ENCODE assay signal across 1 cellular context in the genomic region with DNA sequence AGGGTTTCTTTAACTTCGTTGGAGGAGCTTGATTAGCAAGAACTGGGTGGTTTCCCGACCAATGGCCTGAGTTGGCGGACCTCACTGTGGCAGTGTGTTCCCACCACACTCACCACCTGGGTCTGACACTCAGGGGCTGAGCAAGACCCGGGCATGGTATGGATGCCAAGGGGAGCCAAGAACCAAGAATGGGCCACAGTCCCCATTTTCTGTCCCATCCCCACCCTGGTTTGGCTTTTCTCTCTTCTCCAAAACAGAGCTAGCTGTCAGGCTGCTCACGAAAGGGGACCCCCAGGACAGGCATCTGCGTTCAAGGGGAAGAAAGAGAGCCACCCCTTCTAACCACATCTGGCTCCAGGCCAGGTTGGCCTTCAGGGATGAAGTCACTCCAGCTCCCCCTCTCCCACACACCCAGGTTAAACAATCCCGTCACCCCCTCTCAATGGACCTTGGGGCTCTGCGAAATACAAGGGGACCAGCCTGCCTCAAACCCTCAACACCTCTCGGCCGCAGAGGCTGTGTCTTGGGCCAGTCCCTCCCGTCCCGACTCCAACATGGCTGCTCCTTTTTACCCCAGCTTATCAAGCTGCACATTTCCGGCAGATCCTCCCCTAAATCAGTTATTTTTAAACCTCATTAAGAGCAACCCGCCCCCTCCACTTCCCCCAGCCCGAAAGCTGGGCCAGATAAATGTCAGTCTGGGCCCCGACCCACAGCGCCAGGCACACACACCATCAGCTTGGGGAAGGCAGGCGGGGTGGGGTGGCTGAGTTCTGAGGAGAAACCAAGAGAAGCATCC.
TF ChIP-seq lines count a peak whose summit lies in the region.

No MANE protein-coding gene starts in this region.

TF ChIP-seq in K562, 482 proteins besides CTCF, POLR2A, EP300 and RAD21 (continued from another document and continues in another):
- TF ChIP-seq FUS (optimal IDR thresholded peaks at IDR 0.05; ENCODE audit: low read depth, low read length) (no peak), GABPA (tag; conservative IDR thresholded peaks at IDR 0.05; ENCODE audit: low read depth) (peak; percentile 32), U2AF1 (optimal IDR thresholded peaks at IDR 0.05; ENCODE audit: low read depth, low read length) (no peak), ZNF134 (CRISPR knock-in tag; conservative IDR thresholded peaks at IDR 0.05) (no peak), PRMT5 (CRISPR knock-in tag; IDR thresholded peaks at IDR 0.05) (no peak), HMGN3 (IDR thresholded peaks at IDR 0.05; ENCODE audit: borderline replicate concordance, extremely low read depth, insufficient read length, low read depth, low read length) (no peak), ATF7 (IDR thresholded peaks at IDR 0.05) (no peak; the same call in 1 of the 2 replicates), MEIS2 (IDR thresholded peaks at IDR 0.05; ENCODE audit: partially characterized antibody) (no peak), ARID1B (IDR thresholded peaks at IDR 0.05) (peak; percentile 74), PHF20 (IDR thresholded peaks at IDR 0.05; ENCODE audit: partially characterized antibody) (no peak), ZNF133 (CRISPR knock-in tag; IDR thresholded peaks at IDR 0.05) (no peak), SMARCE1 (IDR thresholded peaks at IDR 0.05) (peak; percentile 38; the same call in 1 of the 2 replicates), HDAC1 (IDR thresholded peaks at IDR 0.05) (0 out of 4 replicates have a peak, but pooled peaks of 1 of the 2 experiments have one; percentile 14), SREBF2 (CRISPR knock-in tag; IDR thresholded peaks at IDR 0.05) (no peak), THRAP3 (IDR thresholded peaks at IDR 0.05; ENCODE audit: borderline replicate concordance) (no peak), DIDO1 (tag; IDR thresholded peaks at IDR 0.05; ENCODE audit: low read depth) (no peak), ZNF24 (IDR thresholded peaks at IDR 0.05) (no peak), ZBED1 (IDR thresholded peaks at IDR 0.05) (no peak), ZFP30 (CRISPR knock-in tag; IDR thresholded peaks at IDR 0.05; ENCODE audit: borderline replicate concordance) (no peak), POLR2AphosphoS5 (IDR thresholded peaks at IDR 0.05; ENCODE audit: control insufficient read depth, insufficient read depth, low read depth, low read length) (0 out of 2 replicates have a peak, but pooled peaks have one; percentile 64), POU5F1 (IDR thresholded peaks at IDR 0.05; ENCODE audit: borderline replicate concordance, low read depth, low read length, partially characterized antibody) (no peak), POLR2G (IDR thresholded peaks at IDR 0.05; ENCODE audit: low read depth, low read length) (peak; percentile 58), ZNF23 (CRISPR knock-in tag; IDR thresholded peaks at IDR 0.05) (no peak), MCM5 (IDR thresholded peaks at IDR 0.05; ENCODE audit: low read depth) (no peak), HNRNPK (IDR thresholded peaks at IDR 0.05; ENCODE audit: low read depth, low read length, poor library complexity, severe bottlenecking) (no peak), SAFB (IDR thresholded peaks at IDR 0.05; ENCODE audit: borderline replicate concordance, low read depth, low read length) (no peak), CREM (IDR thresholded peaks at IDR 0.05; ENCODE audit: low read depth) (peak; percentile 29), ETS2 (tag; IDR thresholded peaks at IDR 0.05; ENCODE audit: borderline replicate concordance, poor library complexity, severe bottlenecking) (no peak)
- TF ChIP-seq, protein P1, sequence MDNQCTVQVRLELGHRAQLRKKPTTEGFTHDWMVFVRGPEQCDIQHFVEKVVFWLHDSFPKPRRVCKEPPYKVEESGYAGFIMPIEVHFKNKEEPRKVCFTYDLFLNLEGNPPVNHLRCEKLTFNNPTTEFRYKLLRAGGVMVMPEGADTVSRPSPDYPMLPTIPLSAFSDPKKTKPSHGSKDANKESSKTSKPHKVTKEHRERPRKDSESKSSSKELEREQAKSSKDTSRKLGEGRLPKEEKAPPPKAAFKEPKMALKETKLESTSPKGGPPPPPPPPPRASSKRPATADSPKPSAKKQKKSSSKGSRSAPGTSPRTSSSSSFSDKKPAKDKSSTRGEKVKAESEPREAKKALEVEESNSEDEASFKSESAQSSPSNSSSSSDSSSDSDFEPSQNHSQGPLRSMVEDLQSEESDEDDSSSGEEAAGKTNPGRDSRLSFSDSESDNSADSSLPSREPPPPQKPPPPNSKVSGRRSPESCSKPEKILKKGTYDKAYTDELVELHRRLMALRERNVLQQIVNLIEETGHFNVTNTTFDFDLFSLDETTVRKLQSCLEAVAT (IDR thresholded peaks at IDR 0.05): no peak
- TF ChIP-seq, protein P2, sequence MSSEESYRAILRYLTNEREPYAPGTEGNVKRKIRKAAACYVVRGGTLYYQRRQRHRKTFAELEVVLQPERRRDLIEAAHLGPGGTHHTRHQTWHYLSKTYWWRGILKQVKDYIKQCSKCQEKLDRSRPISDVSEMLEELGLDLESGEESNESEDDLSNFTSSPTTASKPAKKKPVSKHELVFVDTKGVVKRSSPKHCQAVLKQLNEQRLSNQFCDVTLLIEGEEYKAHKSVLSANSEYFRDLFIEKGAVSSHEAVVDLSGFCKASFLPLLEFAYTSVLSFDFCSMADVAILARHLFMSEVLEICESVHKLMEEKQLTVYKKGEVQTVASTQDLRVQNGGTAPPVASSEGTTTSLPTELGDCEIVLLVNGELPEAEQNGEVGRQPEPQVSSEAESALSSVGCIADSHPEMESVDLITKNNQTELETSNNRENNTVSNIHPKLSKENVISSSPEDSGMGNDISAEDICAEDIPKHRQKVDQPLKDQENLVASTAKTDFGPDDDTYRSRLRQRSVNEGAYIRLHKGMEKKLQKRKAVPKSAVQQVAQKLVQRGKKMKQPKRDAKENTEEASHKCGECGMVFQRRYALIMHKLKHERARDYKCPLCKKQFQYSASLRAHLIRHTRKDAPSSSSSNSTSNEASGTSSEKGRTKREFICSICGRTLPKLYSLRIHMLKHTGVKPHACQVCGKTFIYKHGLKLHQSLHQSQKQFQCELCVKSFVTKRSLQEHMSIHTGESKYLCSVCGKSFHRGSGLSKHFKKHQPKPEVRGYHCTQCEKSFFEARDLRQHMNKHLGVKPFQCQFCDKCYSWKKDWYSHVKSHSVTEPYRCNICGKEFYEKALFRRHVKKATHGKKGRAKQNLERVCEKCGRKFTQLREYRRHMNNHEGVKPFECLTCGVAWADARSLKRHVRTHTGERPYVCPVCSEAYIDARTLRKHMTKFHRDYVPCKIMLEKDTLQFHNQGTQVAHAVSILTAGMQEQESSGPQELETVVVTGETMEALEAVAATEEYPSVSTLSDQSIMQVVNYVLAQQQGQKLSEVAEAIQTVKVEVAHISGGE (CRISPR knock-in tag; IDR thresholded peaks at IDR 0.05): no peak
- TF ChIP-seq, protein P3, sequence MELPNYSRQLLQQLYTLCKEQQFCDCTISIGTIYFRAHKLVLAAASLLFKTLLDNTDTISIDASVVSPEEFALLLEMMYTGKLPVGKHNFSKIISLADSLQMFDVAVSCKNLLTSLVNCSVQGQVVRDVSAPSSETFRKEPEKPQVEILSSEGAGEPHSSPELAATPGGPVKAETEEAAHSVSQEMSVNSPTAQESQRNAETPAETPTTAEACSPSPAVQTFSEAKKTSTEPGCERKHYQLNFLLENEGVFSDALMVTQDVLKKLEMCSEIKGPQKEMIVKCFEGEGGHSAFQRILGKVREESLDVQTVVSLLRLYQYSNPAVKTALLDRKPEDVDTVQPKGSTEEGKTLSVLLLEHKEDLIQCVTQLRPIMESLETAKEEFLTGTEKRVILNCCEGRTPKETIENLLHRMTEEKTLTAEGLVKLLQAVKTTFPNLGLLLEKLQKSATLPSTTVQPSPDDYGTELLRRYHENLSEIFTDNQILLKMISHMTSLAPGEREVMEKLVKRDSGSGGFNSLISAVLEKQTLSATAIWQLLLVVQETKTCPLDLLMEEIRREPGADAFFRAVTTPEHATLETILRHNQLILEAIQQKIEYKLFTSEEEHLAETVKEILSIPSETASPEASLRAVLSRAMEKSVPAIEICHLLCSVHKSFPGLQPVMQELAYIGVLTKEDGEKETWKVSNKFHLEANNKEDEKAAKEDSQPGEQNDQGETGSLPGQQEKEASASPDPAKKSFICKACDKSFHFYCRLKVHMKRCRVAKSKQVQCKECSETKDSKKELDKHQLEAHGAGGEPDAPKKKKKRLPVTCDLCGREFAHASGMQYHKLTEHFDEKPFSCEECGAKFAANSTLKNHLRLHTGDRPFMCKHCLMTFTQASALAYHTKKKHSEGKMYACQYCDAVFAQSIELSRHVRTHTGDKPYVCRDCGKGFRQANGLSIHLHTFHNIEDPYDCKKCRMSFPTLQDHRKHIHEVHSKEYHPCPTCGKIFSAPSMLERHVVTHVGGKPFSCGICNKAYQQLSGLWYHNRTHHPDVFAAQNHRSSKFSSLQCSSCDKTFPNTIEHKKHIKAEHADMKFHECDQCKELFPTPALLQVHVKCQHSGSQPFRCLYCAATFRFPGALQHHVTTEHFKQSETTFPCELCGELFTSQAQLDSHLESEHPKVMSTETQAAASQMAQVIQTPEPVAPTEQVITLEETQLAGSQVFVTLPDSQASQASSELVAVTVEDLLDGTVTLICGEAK (IDR thresholded peaks at IDR 0.05): no peak
- TF ChIP-seq, protein P3 (CRISPR knock-in tag; IDR thresholded peaks at IDR 0.05): no peak
- TF ChIP-seq, protein P4, sequence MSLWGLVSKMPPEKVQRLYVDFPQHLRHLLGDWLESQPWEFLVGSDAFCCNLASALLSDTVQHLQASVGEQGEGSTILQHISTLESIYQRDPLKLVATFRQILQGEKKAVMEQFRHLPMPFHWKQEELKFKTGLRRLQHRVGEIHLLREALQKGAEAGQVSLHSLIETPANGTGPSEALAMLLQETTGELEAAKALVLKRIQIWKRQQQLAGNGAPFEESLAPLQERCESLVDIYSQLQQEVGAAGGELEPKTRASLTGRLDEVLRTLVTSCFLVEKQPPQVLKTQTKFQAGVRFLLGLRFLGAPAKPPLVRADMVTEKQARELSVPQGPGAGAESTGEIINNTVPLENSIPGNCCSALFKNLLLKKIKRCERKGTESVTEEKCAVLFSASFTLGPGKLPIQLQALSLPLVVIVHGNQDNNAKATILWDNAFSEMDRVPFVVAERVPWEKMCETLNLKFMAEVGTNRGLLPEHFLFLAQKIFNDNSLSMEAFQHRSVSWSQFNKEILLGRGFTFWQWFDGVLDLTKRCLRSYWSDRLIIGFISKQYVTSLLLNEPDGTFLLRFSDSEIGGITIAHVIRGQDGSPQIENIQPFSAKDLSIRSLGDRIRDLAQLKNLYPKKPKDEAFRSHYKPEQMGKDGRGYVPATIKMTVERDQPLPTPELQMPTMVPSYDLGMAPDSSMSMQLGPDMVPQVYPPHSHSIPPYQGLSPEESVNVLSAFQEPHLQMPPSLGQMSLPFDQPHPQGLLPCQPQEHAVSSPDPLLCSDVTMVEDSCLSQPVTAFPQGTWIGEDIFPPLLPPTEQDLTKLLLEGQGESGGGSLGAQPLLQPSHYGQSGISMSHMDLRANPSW (CRISPR knock-in tag; IDR thresholded peaks at IDR 0.05): peak; percentile 36; the same call in 1 of the 2 replicates
- TF ChIP-seq, protein P5, sequence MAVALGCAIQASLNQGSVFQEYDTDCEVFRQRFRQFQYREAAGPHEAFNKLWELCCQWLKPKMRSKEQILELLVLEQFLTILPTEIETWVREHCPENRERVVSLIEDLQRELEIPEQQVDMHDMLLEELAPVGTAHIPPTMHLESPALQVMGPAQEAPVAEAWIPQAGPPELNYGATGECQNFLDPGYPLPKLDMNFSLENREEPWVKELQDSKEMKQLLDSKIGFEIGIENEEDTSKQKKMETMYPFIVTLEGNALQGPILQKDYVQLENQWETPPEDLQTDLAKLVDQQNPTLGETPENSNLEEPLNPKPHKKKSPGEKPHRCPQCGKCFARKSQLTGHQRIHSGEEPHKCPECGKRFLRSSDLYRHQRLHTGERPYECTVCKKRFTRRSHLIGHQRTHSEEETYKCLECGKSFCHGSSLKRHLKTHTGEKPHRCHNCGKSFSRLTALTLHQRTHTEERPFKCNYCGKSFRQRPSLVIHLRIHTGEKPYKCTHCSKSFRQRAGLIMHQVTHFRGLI (CRISPR knock-in tag; IDR thresholded peaks at IDR 0.05): no peak
- TF ChIP-seq, protein P6, sequence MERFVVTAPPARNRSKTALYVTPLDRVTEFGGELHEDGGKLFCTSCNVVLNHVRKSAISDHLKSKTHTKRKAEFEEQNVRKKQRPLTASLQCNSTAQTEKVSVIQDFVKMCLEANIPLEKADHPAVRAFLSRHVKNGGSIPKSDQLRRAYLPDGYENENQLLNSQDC (CRISPR knock-in tag; IDR thresholded peaks at IDR 0.05): no peak
- TF ChIP-seq, protein P7, sequence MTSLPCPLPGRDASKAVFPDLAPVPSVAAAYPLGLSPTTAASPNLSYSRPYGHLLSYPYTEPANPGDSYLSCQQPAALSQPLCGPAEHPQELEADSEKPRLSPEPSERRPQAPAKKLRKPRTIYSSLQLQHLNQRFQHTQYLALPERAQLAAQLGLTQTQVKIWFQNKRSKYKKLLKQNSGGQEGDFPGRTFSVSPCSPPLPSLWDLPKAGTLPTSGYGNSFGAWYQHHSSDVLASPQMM (CRISPR knock-in tag; IDR thresholded peaks at IDR 0.05): no peak
- TF ChIP-seq, protein P8, sequence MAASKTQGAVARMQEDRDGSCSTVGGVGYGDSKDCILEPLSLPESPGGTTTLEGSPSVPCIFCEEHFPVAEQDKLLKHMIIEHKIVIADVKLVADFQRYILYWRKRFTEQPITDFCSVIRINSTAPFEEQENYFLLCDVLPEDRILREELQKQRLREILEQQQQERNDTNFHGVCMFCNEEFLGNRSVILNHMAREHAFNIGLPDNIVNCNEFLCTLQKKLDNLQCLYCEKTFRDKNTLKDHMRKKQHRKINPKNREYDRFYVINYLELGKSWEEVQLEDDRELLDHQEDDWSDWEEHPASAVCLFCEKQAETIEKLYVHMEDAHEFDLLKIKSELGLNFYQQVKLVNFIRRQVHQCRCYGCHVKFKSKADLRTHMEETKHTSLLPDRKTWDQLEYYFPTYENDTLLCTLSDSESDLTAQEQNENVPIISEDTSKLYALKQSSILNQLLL (CRISPR knock-in tag; IDR thresholded peaks at IDR 0.05; ENCODE audit: borderline replicate concordance): no peak
